In the genomic region with DNA sequence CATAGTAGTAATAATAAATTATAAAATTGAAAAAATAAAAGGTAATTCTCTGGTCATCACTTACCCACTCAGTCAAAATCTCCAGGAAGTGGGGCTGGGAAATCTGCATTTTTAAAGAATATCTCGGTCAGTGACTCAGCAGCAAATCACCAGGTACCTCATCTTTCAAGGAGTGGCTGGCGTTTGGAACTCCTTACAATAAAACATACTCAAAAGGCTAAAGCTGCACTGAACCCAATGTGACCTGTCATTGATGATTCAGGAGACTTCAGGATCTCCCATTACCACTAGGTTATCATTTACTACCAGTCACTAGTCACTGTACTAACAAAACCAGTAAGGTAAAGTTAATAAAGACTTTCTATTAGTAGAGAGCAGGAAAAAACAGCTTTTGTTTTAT, we compare ENCODE assay signal across 13 cellular contexts. TPM values are rescaled to one million over a fixed set of nuclear protein-coding genes. Genes with fewer than 3 reads are reported as not detected.
DNase-seq lines count a peak whose midpoint lies in the region; ATAC-seq and TF ChIP-seq lines count a peak whose summit lies in the region.
"Had no signal": no experiment of that assay in that cellular context is flagged by ENCODE, and none has a peak within 500 bp of the region (broad histone marks: within the 10 kb centered on the region; RNA-seq: fewer than 3 reads in every experiment).

No MANE protein-coding gene starts in this region.

- no peaks in the 10 kb centered on the region for H4K20me1 ChIP-seq in GM23248 (ENCODE audit: insufficient read depth)

- H3K4me1 ChIP-seq in GM23248 (ENCODE audit: insufficient read depth) (peaks cover 33% of the 10 kb centered on the region), foreskin keratinocyte (peaks cover 44% of the 10 kb centered on the region)

- no peaks in the 10 kb centered on the region for H3K36me3 ChIP-seq in GM23248 (ENCODE audit: low read depth)
- H3K36me3 ChIP-seq: ascending aorta, gastroesophageal sphincter had no signal

- peaks cover 24% of the 10 kb centered on the region for H3K79me2 ChIP-seq in GM23248 (ENCODE audit: insufficient read depth)

- H3K9me3 ChIP-seq in GM23248 (ENCODE audit: low read depth) (no peaks in the 10 kb centered on the region), T-helper 17 cell (ENCODE audit: control insufficient read depth, low read length, poor library complexity, severe bottlenecking) (no peaks in the 10 kb centered on the region)
- H3K9me3 ChIP-seq: ascending aorta, gastroesophageal sphincter had no signal

- peak overlapping the region; percentile 54 for H3K4me2 ChIP-seq in GM23248 (ENCODE audit: unreplicated experiment)

- H3K27me3 ChIP-seq in GM23248 (replicated peaks; ENCODE audit: insufficient read depth) (no peaks in the 10 kb centered on the region), foreskin keratinocyte (no peaks in the 10 kb centered on the region)
- H3K27me3 ChIP-seq: ascending aorta, gastroesophageal sphincter had no signal

- H3K36me3 Mint-ChIP-seq in T-helper 17 cell (ENCODE audit: low read depth) (no peaks in the 10 kb centered on the region), osteocyte (ENCODE audit: unreplicated experiment) (no peaks in the 10 kb centered on the region)

- ATAC-seq in T-helper 17 cell, result no peak
- ATAC-seq in foreskin keratinocyte, result peak; percentile 37
- no peak for ATAC-seq in GM21447 (IDR thresholded peaks at IDR 0.05; ENCODE audit: unreplicated experiment)
- no peak for ATAC-seq in GM19463 (IDR thresholded peaks at IDR 0.05; ENCODE audit: unreplicated experiment)
- ATAC-seq: gastroesophageal sphincter had no signal

- DNase-seq in ACHN (peak; percentile 69), GM23248 (peak; percentile 73), T-helper 17 cell (no peak), foreskin keratinocyte (peak; percentile 50 to 78), osteocyte (ENCODE audit: extremely low spot score, unreplicated experiment) (no peak), DMS79 treated with DMSO at 0.1 percent for 48 hours (lab: John Stamatoyannopoulos, UW) (no peak)
- DNase-seq: activated B cell treated with CpG ODN at 0.5 μM for 24 hours, NCI-H1417 treated with DMSO at 0.1 percent for 48 hours had no signal

- H3K27ac Mint-ChIP-seq in T-helper 17 cell (peak overlapping the region; percentile 98), osteocyte (ENCODE audit: unreplicated experiment) (no peak overlapping the region)
- H3K27ac Mint-ChIP-seq: activated B cell treated with CpG ODN at 0.5 μM for 24 hours had no signal

- H3K9me2 ChIP-seq in GM23248 (ENCODE audit: insufficient read depth), result no peaks in the 10 kb centered on the region

- H3K9me3 Mint-ChIP-seq in osteocyte (ENCODE audit: unreplicated experiment), result no peaks in the 10 kb centered on the region
- H3K9me3 Mint-ChIP-seq: activated B cell treated with CpG ODN at 0.5 μM for 24 hours had no signal

- H3K27ac ChIP-seq in GM23248 (0 out of 2 replicates have a peak overlapping the region, but pooled peaks have one; percentile 17), foreskin keratinocyte (peak overlapping the region; percentile 63)
- H3K27ac ChIP-seq: ascending aorta, gastroesophageal sphincter had no signal

- H3K4me3 ChIP-seq in GM23248, result no peak overlapping the region
- H3K4me3 ChIP-seq: ascending aorta, gastroesophageal sphincter had no signal

- WGBS in GM23248 (ENCODE audit: low coverage in 1 of 2, low lambda C conversion rate in 2 of 2, missing lambda C conversion rate in 2 of 2), 2 experiments, result 2 to 5% methylated on average over 2 of the region's 2 CpGs

- in situ Hi-C loops in ACHN (cut with HindIII; ENCODE audit: low pct_ligation_motif_present, low pct_unique_long_range_greater_than_20kb, low sequenced_read_pairs), result no loop called here
- in situ Hi-C loops in GM23248 (cut with MboI), result loop anchor here (25.0 kb wide), 1 partner anchor 1427 kb away; no protein-coding TSS in a partner anchor

- H3K4me1 Mint-ChIP-seq in T-helper 17 cell (peaks cover 57% of the 10 kb centered on the region), osteocyte (ENCODE audit: unreplicated experiment) (peaks cover 40% of the 10 kb centered on the region)

- H2AFZ ChIP-seq in GM23248, result no peak overlapping the region

- H3K4me3 Mint-ChIP-seq in T-helper 17 cell (no peak overlapping the region), osteocyte (ENCODE audit: unreplicated experiment) (no peak overlapping the region)
- H3K4me3 Mint-ChIP-seq: activated B cell treated with CpG ODN at 0.5 μM for 24 hours had no signal

- no peaks in the 10 kb centered on the region for H3K27me3 Mint-ChIP-seq in T-helper 17 cell
- H3K27me3 Mint-ChIP-seq in osteocyte (ENCODE audit: unreplicated experiment), result no peaks in the 10 kb centered on the region
- H3K27me3 Mint-ChIP-seq: activated B cell treated with CpG ODN at 0.5 μM for 24 hours had no signal

- H3F3A ChIP-seq in GM23248 (ENCODE audit: insufficient read depth), result peaks cover 22% of the 10 kb centered on the region

- no peak overlapping the region for H3K9ac ChIP-seq in GM23248

- TF ChIP-seq CTCF in foreskin keratinocyte (conservative IDR thresholded peaks at IDR 0.05), result no peak
- TF ChIP-seq CTCF in osteocyte (IDR thresholded peaks at IDR 0.05), result no peak

RNA-seq across cellular contexts. Expression of a gene that starts 21.5 kb away (rescaled TPM):
- total RNA-seq in GM23248 (2014; rRNA removed; shearing (Covaris generic)), result 7.0 and 9.0 TPM in 2 replicates
- polyA plus RNA-seq in GM23248 (2016; fragmentation: Nextera tagmentation; extraction: Ambion mirVana) (3.9 and 4.2 TPM in 2 replicates), foreskin keratinocyte (6.1 and 7.0 TPM in 2 replicates)
- total RNA-seq in T-helper 17 cell (10 to 100 TPM; 71.0 to 72.1 TPM), foreskin keratinocyte (22.1 and 23.6 TPM in 2 replicates), osteocyte (19.3 and 22.9 TPM in 2 replicates)

RNA-seq across cellular contexts. Expression of a gene that starts 34.7 kb away (rescaled TPM):
- total RNA-seq in GM23248 (2014; rRNA removed; shearing (Covaris generic)), result 2.8 and 9.9 TPM in 2 replicates
- polyA plus RNA-seq in GM23248 (2016; fragmentation: Nextera tagmentation; extraction: Ambion mirVana) (7.7 and 8.0 TPM in 2 replicates), foreskin keratinocyte (5.8 and 7.2 TPM in 2 replicates)
- total RNA-seq in T-helper 17 cell (10 to 100 TPM in 1 of 2 donors, 1 to 10 TPM in 1; 8.7 to 14.2 TPM), foreskin keratinocyte (9.6 and 11.0 TPM in 2 replicates), osteocyte (14.8 and 18.2 TPM in 2 replicates)

RNA-seq across cellular contexts. Expression of a gene that starts 36.4 kb away (rescaled TPM):
- not detected in 2 replicates for total RNA-seq in GM23248 (2014; rRNA removed; shearing (Covaris generic))
- polyA plus RNA-seq in GM23248 (2016; fragmentation: Nextera tagmentation; extraction: Ambion mirVana), result not detected in 2 replicates
- total RNA-seq in T-helper 17 cell, result not detected
- not detected in 2 replicates for total RNA-seq in foreskin keratinocyte
- not detected in 2 replicates for polyA plus RNA-seq in foreskin keratinocyte
- not detected in 2 replicates for total RNA-seq in osteocyte
- total RNA-seq: activated B cell treated with CpG ODN at 0.5 μM for 24 hours, ascending aorta, gastroesophageal sphincter, mononuclear cell had no signal

RNA-seq across cellular contexts. Expression of a gene that starts 57.1 kb away (rescaled TPM):
- 16.7 and 18.5 TPM in 2 replicates for total RNA-seq in GM23248 (2014; rRNA removed; shearing (Covaris generic))
- polyA plus RNA-seq in GM23248 (2016; fragmentation: Nextera tagmentation; extraction: Ambion mirVana), result 6.8 and 6.9 TPM in 2 replicates
- total RNA-seq in T-helper 17 cell, result 1 to 10 TPM; 9.5 to 9.6 TPM
- total RNA-seq in foreskin keratinocyte, result 28.1 and 29.7 TPM in 2 replicates
- polyA plus RNA-seq in foreskin keratinocyte, result 33.1 and 34.5 TPM in 2 replicates
- total RNA-seq in osteocyte, result 10.7 and 11.8 TPM in 2 replicates

Comparison
In these comparisons a context has a peak if more than half of its experiments do, and no peak if none do; other contexts are left out.
1. DNase-seq: peak in ACHN (single experiment), GM23248 (single experiment) and foreskin keratinocyte (2 of 2); none in T-helper 17 cell (0 of 3), osteocyte (single experiment) and DMS79 treated with DMSO at 0.1 percent for 48 hours (single experiment).